9 cellular contexts compared by ENCODE assay signal in genomic region chr5:42948961-42949347, GRCh38.
DNase-seq lines count a peak whose midpoint lies in the region; ATAC-seq and TF ChIP-seq lines count a peak whose summit lies in the region.
"Had no signal": no experiment of that assay in that cellular context is flagged by ENCODE, and none has a peak within 500 bp of the region (broad histone marks: within the 10 kb centered on the region; RNA-seq: fewer than 3 reads in every experiment).

No MANE protein-coding gene starts in this region.

- peak overlapping the region; percentile 88 for H3K4me3 ChIP-seq in CD4-positive, CD25-positive, alpha-beta regulatory T cell (ENCODE audit: low read depth, low read length)
- H3K4me3 ChIP-seq in HAP-1 (peak overlapping the region; percentile 26; the same call in 1 of the 2 replicates), mucosa of stomach (ENCODE audit: low read length) (no peak overlapping the region)
- H3K4me3 ChIP-seq: neural progenitor cell had no signal

- peak overlapping the region; percentile 96 to 99 (median 97) for H3K4me3 Mint-ChIP-seq in CD4-positive, CD25-positive, alpha-beta regulatory T cell
- peak overlapping the region; percentile 70 for H3K4me3 Mint-ChIP-seq in activated naive CD4-positive, alpha-beta T cell treated with anti-CD3 and anti-CD28 coated beads for 36 hours
- H3K4me3 Mint-ChIP-seq in type B pancreatic cell, result no peak overlapping the region
- H3K4me3 Mint-ChIP-seq: neural progenitor cell had no signal

- H3K9me3 Mint-ChIP-seq in CD4-positive, CD25-positive, alpha-beta regulatory T cell, result peaks cover 0 to 13% (median 0%) of the 10 kb centered on the region in 7 donors
- H3K9me3 Mint-ChIP-seq in activated naive CD4-positive, alpha-beta T cell treated with anti-CD3 and anti-CD28 coated beads for 36 hours, result peaks cover 6% of the 10 kb centered on the region
- H3K9me3 Mint-ChIP-seq in type B pancreatic cell, result no peaks in the 10 kb centered on the region

- in situ Hi-C loops in HAP-1 (cut with MboI; ENCODE audit: low sequenced_read_pairs), result no loop called here

- CTCF ChIA-PET in activated naive CD4-positive, alpha-beta T cell treated with anti-CD3 and anti-CD28 coated beads for 36 hours (lab: Charles Lee), result interaction anchor here (0.7 to 4.3 kb wide), 11 partner anchors 13 to 172 kb away, joined by 3 to 32 read pairs (median 4); no protein-coding TSS in a partner anchor

- peaks cover 0 to 40% (median 25%) of the 10 kb centered on the region in 4 donors for H3K4me1 Mint-ChIP-seq in CD4-positive, CD25-positive, alpha-beta regulatory T cell
- H3K4me1 Mint-ChIP-seq in activated naive CD4-positive, alpha-beta T cell treated with anti-CD3 and anti-CD28 coated beads for 36 hours (ENCODE audit: low read depth), result peaks cover 11% of the 10 kb centered on the region
- no peaks in the 10 kb centered on the region for H3K4me1 Mint-ChIP-seq in type B pancreatic cell (ENCODE audit: unreplicated experiment)
- H3K4me1 Mint-ChIP-seq: neural progenitor cell had no signal

- peaks cover 5 to 11% of the 10 kb centered on the region in 2 experiments for H3K9me3 ChIP-seq in CD4-positive, CD25-positive, alpha-beta regulatory T cell (ENCODE audit: control insufficient read depth in 2 of 2, low read length in 2 of 2)
- H3K9me3 ChIP-seq in HAP-1, result no peaks in the 10 kb centered on the region
- H3K9me3 ChIP-seq in mucosa of stomach (ENCODE audit: control insufficient read depth, low read length), result peaks cover 9% of the 10 kb centered on the region

- DNase-seq in CD4-positive, CD25-positive, alpha-beta regulatory T cell, result no peak
- DNase-seq in HAP-1 (ENCODE audit: low spot score in 2 of 2) (no peak), superior temporal gyrus (ENCODE audit: extremely low spot score) (no peak), NOMO-1 treated with DMSO at 0.1 percent for 48 hours (lab: John Stamatoyannopoulos, UW; ENCODE audit: unreplicated experiment) (no peak), type B pancreatic cell (ENCODE audit: extremely low spot score, unreplicated experiment) (no peak), AML-193 (lab: John Stamatoyannopoulos, UW) (no peak)
- peak; percentile 33 for DNase-seq in activated naive CD4-positive, alpha-beta T cell treated with anti-CD3 and anti-CD28 coated beads for 36 hours

- no peak for ATAC-seq in CD4-positive, CD25-positive, alpha-beta regulatory T cell (ENCODE audit: low read depth in 2 of 2)

- peaks cover 14% of the 10 kb centered on the region for H3K27me3 Mint-ChIP-seq in CD4-positive, CD25-positive, alpha-beta regulatory T cell
- no peaks in the 10 kb centered on the region for H3K27me3 Mint-ChIP-seq in activated naive CD4-positive, alpha-beta T cell treated with anti-CD3 and anti-CD28 coated beads for 36 hours (ENCODE audit: low read depth)
- H3K27me3 Mint-ChIP-seq in type B pancreatic cell, result peaks cover 17% of the 10 kb centered on the region

- no peak for TF ChIP-seq CTCF in type B pancreatic cell (conservative IDR thresholded peaks at IDR 0.05)

- no peaks in the 10 kb centered on the region for H3K27me3 ChIP-seq in CD4-positive, CD25-positive, alpha-beta regulatory T cell (ENCODE audit: control insufficient read depth, insufficient read depth, low read length)
- H3K27me3 ChIP-seq in HAP-1 (ENCODE audit: low read depth) (no peaks in the 10 kb centered on the region), mucosa of stomach (ENCODE audit: control insufficient read depth, insufficient read depth, low read length) (peaks cover 85% of the 10 kb centered on the region)

- peak overlapping the region; percentile 99 for H3K27ac ChIP-seq in CD4-positive, CD25-positive, alpha-beta regulatory T cell (ENCODE audit: insufficient read depth, low read length, poor library complexity, severe bottlenecking)
- H3K27ac ChIP-seq: neural progenitor cell had no signal

- H3K36me3 Mint-ChIP-seq in CD4-positive, CD25-positive, alpha-beta regulatory T cell, result peaks cover 4% of the 10 kb centered on the region
- peaks cover 7% of the 10 kb centered on the region for H3K36me3 Mint-ChIP-seq in activated naive CD4-positive, alpha-beta T cell treated with anti-CD3 and anti-CD28 coated beads for 36 hours (ENCODE audit: low read depth)
- H3K36me3 Mint-ChIP-seq in type B pancreatic cell, result no peaks in the 10 kb centered on the region
- H3K36me3 Mint-ChIP-seq: neural progenitor cell had no signal

- intact Hi-C loops in activated naive CD4-positive, alpha-beta T cell treated with anti-CD3 and anti-CD28 coated beads for 36 hours (cut with micrococcal nuclease), result loop anchor here (1.0 kb wide), 2 partner anchors 40 to 156 kb away; no protein-coding TSS in a partner anchor

- H3K4me1 ChIP-seq in CD4-positive, CD25-positive, alpha-beta regulatory T cell (ENCODE audit: control insufficient read depth, insufficient read depth, low read length, poor library complexity, severe bottlenecking), result peaks cover 38% of the 10 kb centered on the region
- H3K4me1 ChIP-seq in HAP-1 (peaks cover 8% of the 10 kb centered on the region), mucosa of stomach (ENCODE audit: control insufficient read depth, insufficient read depth, low read length) (peaks cover 21% of the 10 kb centered on the region)
- H3K4me1 ChIP-seq: neural progenitor cell had no signal

- peak overlapping the region; percentile 7 for H3K9ac ChIP-seq in mucosa of stomach (ENCODE audit: low read length)
- H3K9ac ChIP-seq: neural progenitor cell had no signal

- H3K27ac Mint-ChIP-seq in CD4-positive, CD25-positive, alpha-beta regulatory T cell, result peak overlapping the region; percentile 98 to 99 (median 98)
- no peak overlapping the region for H3K27ac Mint-ChIP-seq in activated naive CD4-positive, alpha-beta T cell treated with anti-CD3 and anti-CD28 coated beads for 36 hours
- H3K27ac Mint-ChIP-seq in type B pancreatic cell, result no peak overlapping the region
- H3K27ac Mint-ChIP-seq: neural progenitor cell had no signal

- no peaks in the 10 kb centered on the region for H3K36me3 ChIP-seq in CD4-positive, CD25-positive, alpha-beta regulatory T cell (ENCODE audit: control insufficient read depth, insufficient read depth, low read length)
- H3K36me3 ChIP-seq in HAP-1 (replicated peaks) (no peaks in the 10 kb centered on the region), mucosa of stomach (ENCODE audit: control insufficient read depth, insufficient read depth, low read length) (no peaks in the 10 kb centered on the region)
- H3K36me3 ChIP-seq: neural progenitor cell had no signal

Comparison
In these comparisons a context has a peak if more than half of its experiments do, and no peak if none do; other contexts are left out.
1. H3K27ac Mint-ChIP-seq: peak in CD4-positive, CD25-positive, alpha-beta regulatory T cell (3 of 3); none in activated naive CD4-positive, alpha-beta T cell treated with anti-CD3 and anti-CD28 coated beads for 36 hours (single experiment) and type B pancreatic cell (single experiment).